ENCODE assay signal across 16 cellular contexts in genomic region chr2:102294802-102295489, GRCh38. TPM values are rescaled to one million over a fixed set of nuclear protein-coding genes. Genes with fewer than 3 reads are reported as not detected.
DNase-seq lines count a peak whose midpoint lies in the region; ATAC-seq and TF ChIP-seq lines count a peak whose summit lies in the region.
"Had no signal": no experiment of that assay in that cellular context is flagged by ENCODE, and none has a peak within 500 bp of the region (broad histone marks: within the 10 kb centered on the region; RNA-seq: fewer than 3 reads in every experiment).

No MANE protein-coding gene starts in this region.

- peak overlapping the region; percentile 46 for H3K4me2 ChIP-seq in PC-3 (ENCODE audit: low read length)

- peaks cover 16% of the 10 kb centered on the region for H3K4me1 Mint-ChIP-seq in activated T-cell treated with anti-CD3 and anti-CD28 coated beads, Interleukin-2, amount 50 U/mL, for 4 hours (ENCODE audit: low read depth)
- peaks cover 18% of the 10 kb centered on the region for H3K4me1 Mint-ChIP-seq in endodermal cell
- H3K4me1 Mint-ChIP-seq: nephron had no signal

- H3K9ac ChIP-seq in PC-3 (ENCODE audit: low read length), result no peak overlapping the region; the same call in 1 of the 2 replicates
- no peak overlapping the region for H3K9ac ChIP-seq in endodermal cell (ENCODE audit: extremely low read depth, low read length, poor library complexity, severe bottlenecking)

- no peaks in the 10 kb centered on the region for H3K27me3 ChIP-seq in PC-3 (ENCODE audit: low read length)
- no peaks in the 10 kb centered on the region for H3K27me3 ChIP-seq in neutrophil
- H3K27me3 ChIP-seq in endodermal cell (ENCODE audit: control insufficient read depth, insufficient read depth, low read length, poor library complexity, severe bottlenecking), result no peaks in the 10 kb centered on the region
- H3K27me3 ChIP-seq: body of pancreas had no signal

- ATAC-seq in activated T-cell treated with anti-CD3 and anti-CD28 coated beads, Interleukin-2, amount 50 U/mL, for 4 hours, result peak; percentile 79 to 83
- ATAC-seq in PC-3, result peak; percentile 99
- ATAC-seq: body of pancreas had no signal

- no peaks in the 10 kb centered on the region for H4K20me1 ChIP-seq in PC-3 (ENCODE audit: low read length)

- 94 to 100% methylated on average over 2 to 3 of the region's 3 CpGs for WGBS in endodermal cell (ENCODE audit: insufficient coverage in 1 of 2, insufficient read length in 1 of 2), 2 experiments

- peaks cover 14% of the 10 kb centered on the region for H3K4me1 ChIP-seq in PC-3 (ENCODE audit: insufficient read depth, low read length)
- peaks cover 51 to 59% of the 10 kb centered on the region in 2 experiments for H3K4me1 ChIP-seq in neutrophil (ENCODE audit: control insufficient read depth in 1 of 2, insufficient read depth in 1 of 2, low read depth in 1 of 2, low read length in 1 of 2)
- peaks cover 3% of the 10 kb centered on the region for H3K4me1 ChIP-seq in endodermal cell (ENCODE audit: control insufficient read depth, insufficient read depth, low read length)
- H3K4me1 ChIP-seq: body of pancreas, prostate gland had no signal

- no peak overlapping the region for H3K27ac Mint-ChIP-seq in endodermal cell
- H3K27ac Mint-ChIP-seq: nephron had no signal

- H3K4me3 ChIP-seq in PC-3 (ENCODE audit: low read length), result no peak overlapping the region
- H3K4me3 ChIP-seq in choroid plexus epithelial cell (ENCODE audit: low read depth, low read length), result no peak overlapping the region
- H3K4me3 ChIP-seq in neutrophil (ENCODE audit: low read depth in 1 of 2, low read length in 1 of 2), result no peak overlapping the region
- no peak overlapping the region for H3K4me3 ChIP-seq in endodermal cell (ENCODE audit: low read length)
- H3K4me3 ChIP-seq: body of pancreas, dorsolateral prefrontal cortex, lung, prostate gland had no signal

- H3F3A ChIP-seq in PC-3 (ENCODE audit: low read length, unreplicated experiment), result no peaks in the 10 kb centered on the region

- no peaks in the 10 kb centered on the region for H3K36me3 Mint-ChIP-seq in activated T-cell treated with anti-CD3 and anti-CD28 coated beads, Interleukin-2, amount 50 U/mL, for 4 hours (ENCODE audit: insufficient read depth)
- no peaks in the 10 kb centered on the region for H3K36me3 Mint-ChIP-seq in endodermal cell (ENCODE audit: low read depth)

- no peak overlapping the region for H3K4me3 Mint-ChIP-seq in activated T-cell treated with anti-CD3 and anti-CD28 coated beads, Interleukin-2, amount 50 U/mL, for 4 hours
- no peak overlapping the region for H3K4me3 Mint-ChIP-seq in endodermal cell
- H3K4me3 Mint-ChIP-seq: nephron had no signal

- H3K27ac ChIP-seq in PC-3 (ENCODE audit: low read length) (peak overlapping the region; percentile 32), neutrophil (peak overlapping the region; percentile 9), endodermal cell (ENCODE audit: low read depth, low read length) (no peak overlapping the region)
- H3K27ac ChIP-seq: body of pancreas, dorsolateral prefrontal cortex, prostate gland had no signal

- no peak overlapping the region for H2AFZ ChIP-seq in PC-3 (ENCODE audit: low read length)

- H3K27me3 Mint-ChIP-seq in activated T-cell treated with anti-CD3 and anti-CD28 coated beads, Interleukin-2, amount 50 U/mL, for 4 hours (ENCODE audit: low read depth), result peaks cover 3% of the 10 kb centered on the region
- no peaks in the 10 kb centered on the region for H3K27me3 Mint-ChIP-seq in endodermal cell (ENCODE audit: insufficient read depth)

- H3K9me2 ChIP-seq in PC-3 (replicated peaks; ENCODE audit: low read length), result no peaks in the 10 kb centered on the region

- no TSS peak for BruUV-seq in PC-3 (replicated peaks; lab: Mats Ljungman, UMichigan)

- TF ChIP-seq CTCF in PC-3 (conservative IDR thresholded peaks at IDR 0.05; ENCODE audit: low read depth, low read length) (no peak), choroid plexus epithelial cell (conservative IDR thresholded peaks at IDR 0.05; ENCODE audit: low read depth, low read length) (no peak), neutrophil (IDR thresholded peaks at IDR 0.05) (no peak), endodermal cell (conservative IDR thresholded peaks at IDR 0.05) (no peak)

- H3K36me3 ChIP-seq in PC-3 (ENCODE audit: low read depth, low read length), result no peaks in the 10 kb centered on the region
- H3K36me3 ChIP-seq in neutrophil, result no peaks in the 10 kb centered on the region
- H3K36me3 ChIP-seq in endodermal cell (ENCODE audit: control insufficient read depth, insufficient read depth, low read length), result no peaks in the 10 kb centered on the region
- H3K36me3 ChIP-seq: prostate gland had no signal

- no peaks in the 10 kb centered on the region for H3K79me2 ChIP-seq in PC-3 (ENCODE audit: low read length)

- H3K9me3 ChIP-seq in PC-3 (ENCODE audit: low read length), result no peaks in the 10 kb centered on the region
- no peaks in the 10 kb centered on the region for H3K9me3 ChIP-seq in neutrophil
- no peaks in the 10 kb centered on the region for H3K9me3 ChIP-seq in endodermal cell (ENCODE audit: control insufficient read depth, low read length)
- H3K9me3 ChIP-seq: body of pancreas, prostate gland had no signal

- CTCF ChIA-PET in PC-3 (lab: Charles Lee), result interaction anchor here (1.0 kb wide), 1 partner anchor 9 kb away, joined by 5 read pairs; no protein-coding TSS in a partner anchor

- no peak for DNase-seq in activated T-cell treated with anti-CD3 and anti-CD28 coated beads, Interleukin-2, amount 50 U/mL, for 4 hours
- DNase-seq in activated T-cell treated with anti-CD3 and anti-CD28 coated beads, Interleukin-2, amount 50 U/mL, for 1 hour, result no peak
- DNase-seq in PC-3 (peak; percentile 77), choroid plexus epithelial cell (ENCODE audit: low read depth) (peak; percentile 87), germinal center (ENCODE audit: low spot score) (no peak), C1 segment of cervical spinal cord (lab: John Stamatoyannopoulos, UW) (no peak), endodermal cell (no peak)
- DNase-seq: activated CD4-positive, alpha-beta T cell treated with anti-CD3 and anti-CD28 coated beads for 1 hour; body of pancreas; dorsolateral prefrontal cortex; NCI-H1092; NCI-H82 had no signal

- POLR2A ChIA-PET in PC-3 (lab: Charles Lee; ENCODE audit: unreplicated experiment), result interaction anchor here (0.7 kb wide), 1 partner anchor 1293 kb away, joined by 3 read pairs; no protein-coding TSS in a partner anchor

- intact Hi-C loops in PC-3 (cut with micrococcal nuclease), result no loop called here

- no peaks in the 10 kb centered on the region for H3K9me3 Mint-ChIP-seq in activated T-cell treated with anti-CD3 and anti-CD28 coated beads, Interleukin-2, amount 50 U/mL, for 4 hours
- no peaks in the 10 kb centered on the region for H3K9me3 Mint-ChIP-seq in endodermal cell
- H3K9me3 Mint-ChIP-seq: nephron had no signal

RNA-seq across cellular contexts. Expression of gene IL1RL1, which starts 16.4 kb away (rescaled TPM):
- under 1 TPM; 0.26 to 0.58 (median 0.38) TPM for total RNA-seq in activated T-cell treated with anti-CD3 and anti-CD28 coated beads, Interleukin-2, amount 50 U/mL, for 4 hours
- total RNA-seq in PC-3 (2014; rRNA removed) (4.9 and 5.7 TPM in 2 replicates), endodermal cell (under 1 TPM; 0.75 to 0.84 TPM)
- not detected for polyA plus RNA-seq in endodermal cell (2013, experiment 1 of 2)
- 0.12 TPM for polyA plus RNA-seq in endodermal cell (2013, experiment 2 of 2)

Comparison
In these comparisons a context has a peak if more than half of its experiments do, and no peak if none do; other contexts are left out.
1. DNase-seq: peak in PC-3 (single experiment) and choroid plexus epithelial cell (single experiment); none in activated T-cell treated with anti-CD3 and anti-CD28 coated beads, Interleukin-2, amount 50 U/mL, for 4 hours (single experiment), activated T-cell treated with anti-CD3 and anti-CD28 coated beads, Interleukin-2, amount 50 U/mL, for 1 hour (single experiment), germinal center (single experiment), C1 segment of cervical spinal cord (0 of 14) and endodermal cell (single experiment).